15 cellular contexts compared by ENCODE assay signal in the genomic region with DNA sequence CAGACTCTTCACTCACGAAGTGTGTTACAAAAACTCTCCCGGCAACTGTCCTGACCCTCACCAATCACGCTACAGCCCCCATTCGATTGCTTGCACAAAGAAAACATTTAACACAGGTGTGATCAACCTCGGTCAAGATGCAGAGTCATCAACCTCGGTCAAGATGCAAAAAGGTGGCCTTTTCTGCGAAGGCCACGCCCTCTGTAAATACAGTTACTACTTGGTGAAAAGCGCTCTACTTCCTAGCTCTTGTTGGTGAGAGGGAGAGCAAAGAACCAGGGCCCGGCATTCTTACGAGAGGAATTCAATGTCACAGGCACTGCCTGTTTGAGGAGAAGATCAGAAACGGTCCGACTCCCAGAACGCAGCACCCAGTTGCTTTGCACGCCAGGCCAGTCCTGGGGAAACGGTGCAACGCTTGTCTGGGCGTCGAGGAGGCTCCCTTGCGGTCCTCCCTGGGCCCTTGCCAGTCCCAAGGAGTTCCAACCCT. TPM values are rescaled to one million over a fixed set of nuclear protein-coding genes. Genes with fewer than 3 reads are reported as not detected.
DNase-seq lines count a peak whose midpoint lies in the region; ATAC-seq, FAIRE-seq and TF ChIP-seq lines count a peak whose summit lies in the region.
"Had no signal": no experiment of that assay in that cellular context is flagged by ENCODE, and none has a peak within 500 bp of the region (broad histone marks: within the 10 kb centered on the region; RNA-seq: fewer than 3 reads in every experiment).

No MANE protein-coding gene starts in this region.

- H3K4me1 ChIP-seq in right cardiac atrium (ENCODE audit: control insufficient read depth, insufficient read depth, low read length) (no peaks in the 10 kb centered on the region), esophagus muscularis mucosa (peaks cover 16 to 27% (median 19%) of the 10 kb centered on the region in 4 donors), mesodermal cell (ENCODE audit: control insufficient read depth, insufficient read depth, low read length, poor library complexity, severe bottlenecking) (peaks cover 3% of the 10 kb centered on the region)
- H3K4me1 ChIP-seq: testis had no signal

- TF ChIP-seq EP300 in esophagus muscularis mucosa (IDR thresholded peaks at IDR 0.05): no peak

- no peak for ATAC-seq in right cardiac atrium
- no peak for ATAC-seq in Right ventricle myocardium superior (ENCODE audit: poor library complexity)
- ATAC-seq in SK-N-SH treated with all-trans-retinoic acid at 6 μM for 48 hours: no peak

- peak; percentile 63 for FAIRE-seq in urothelium cell line (lab: Jason Lieb, UNC)
- FAIRE-seq: A204.1 had no signal

- H3K9me3 ChIP-seq in right cardiac atrium (ENCODE audit: control insufficient read depth, low read length) (no peaks in the 10 kb centered on the region), esophagus muscularis mucosa (no peaks in the 10 kb centered on the region), mesodermal cell (ENCODE audit: control insufficient read depth, low read length) (no peaks in the 10 kb centered on the region)
- H3K9me3 ChIP-seq: ovary, testis had no signal

- 15% methylated on average over 20 of the region's 20 CpGs for WGBS in right cardiac atrium
- 51% methylated on average over 11 of the region's 20 CpGs for WGBS in esophagus muscularis mucosa
- 9 to 16% methylated on average over 9 to 18 of the region's 20 CpGs for WGBS in mesodermal cell (ENCODE audit: insufficient coverage in 2 of 2), 2 experiments

- intact Hi-C loops in right cardiac atrium (cut with DNase I) (no loop called here), Right ventricle myocardium superior (cut with DNase I) (loop anchor here (10.0 kb wide), 1 partner anchor 103 kb away; no protein-coding TSS in a partner anchor), esophagus muscularis mucosa (cut with DNase I) (no loop called here)

- DNase-seq in right cardiac atrium: no peak
- DNase-seq in Right ventricle myocardium superior: no peak
- DNase-seq in esophagus muscularis mucosa (ENCODE audit: extremely low spot score): peak; percentile 86
- no peak for DNase-seq in urothelium cell line (ENCODE audit: low spot score)
- no peak for DNase-seq in occipital lobe (lab: John Stamatoyannopoulos, UW)
- DNase-seq in AG08395 (ENCODE audit: low spot score): no peak
- DNase-seq: DND-41, NCI-H226, ovary, testis had no signal

- TF ChIP-seq POLR2A in esophagus muscularis mucosa (IDR thresholded peaks at IDR 0.05; ENCODE audit: low read depth): no peak

- H3K27ac ChIP-seq in right cardiac atrium (ENCODE audit: low read length): no peak overlapping the region
- no peak overlapping the region for H3K27ac ChIP-seq in esophagus muscularis mucosa (replicated peaks in 1 of 4)
- no peak overlapping the region for H3K27ac ChIP-seq in mesodermal cell (ENCODE audit: low read depth, low read length, severe bottlenecking)
- H3K27ac ChIP-seq: ovary, RWPE1, testis, VCaP had no signal

- H3K4me3 ChIP-seq in right cardiac atrium (ENCODE audit: low read length) (peak overlapping the region; percentile 12), esophagus muscularis mucosa (peak overlapping the region in 3 of 4 donors; percentile 48 to 62 (median 52)), mesodermal cell (ENCODE audit: extremely low read depth, insufficient read depth, low read length, poor library complexity, severe bottlenecking) (peak overlapping the region; percentile 46)
- H3K4me3 ChIP-seq: ovary had no signal

- H3K27me3 ChIP-seq in right cardiac atrium (ENCODE audit: control insufficient read depth, insufficient read depth): no peaks in the 10 kb centered on the region
- peaks cover 0 to 61% (median 24%) of the 10 kb centered on the region in 4 donors for H3K27me3 ChIP-seq in esophagus muscularis mucosa
- H3K27me3 ChIP-seq: ovary, testis had no signal

- H3K36me3 ChIP-seq in esophagus muscularis mucosa (no peaks in the 10 kb centered on the region), mesodermal cell (ENCODE audit: control insufficient read depth, insufficient read depth, low read length) (no peaks in the 10 kb centered on the region)
- H3K36me3 ChIP-seq: ovary had no signal

- TF ChIP-seq CTCF in esophagus muscularis mucosa (IDR thresholded peaks at IDR 0.05): no peak

TF ChIP-seq in SK-N-SH treated with all-trans-retinoic acid at 6 μM for 48 hours, 23 proteins besides CTCF, POLR2A, EP300 and RAD21:
- TF ChIP-seq CSRNP3 (CRISPR knock-in tag; IDR thresholded peaks at IDR 0.05) (no peak), ZC3H10 (CRISPR knock-in tag; IDR thresholded peaks at IDR 0.05) (no peak), ZNF565 (CRISPR knock-in tag; conservative IDR thresholded peaks at IDR 0.05; ENCODE audit: low read depth) (no peak), RARB (CRISPR knock-in tag; IDR thresholded peaks at IDR 0.05) (no peak), TCF4 (CRISPR knock-in tag; IDR thresholded peaks at IDR 0.05; ENCODE audit: borderline replicate concordance) (no peak), PPARA (CRISPR knock-in tag; IDR thresholded peaks at IDR 0.05; ENCODE audit: borderline replicate concordance) (no peak), POU6F1 (CRISPR knock-in tag; IDR thresholded peaks at IDR 0.05; ENCODE audit: borderline replicate concordance, low read depth) (no peak)
TF ChIP-seq in SK-N-SH treated with all-trans-retinoic acid at 6 μM for 48 hours: peak in this region for 0.

RNA-seq across cellular contexts. Expression of gene PIEZO2, which starts 2.0 kb away (rescaled TPM):
- total RNA-seq in right cardiac atrium (under 1 TPM; 0.54 to 0.93 (median 0.65) TPM), Right ventricle myocardium superior (0.32 TPM), esophagus muscularis mucosa (1 to 10 TPM; 2.4 to 5.2 (median 3.3) TPM), occipital lobe (8.0 TPM)
- 0.18 TPM for polyA plus RNA-seq in right cardiac atrium
- 8.3 TPM for polyA plus RNA-seq in mesodermal cell (2013, experiment 1 of 2)
- polyA plus RNA-seq in mesodermal cell (2013, experiment 2 of 2): 6.9 TPM
